ENCODE assay signal across 9 cellular contexts in the genomic region with DNA sequence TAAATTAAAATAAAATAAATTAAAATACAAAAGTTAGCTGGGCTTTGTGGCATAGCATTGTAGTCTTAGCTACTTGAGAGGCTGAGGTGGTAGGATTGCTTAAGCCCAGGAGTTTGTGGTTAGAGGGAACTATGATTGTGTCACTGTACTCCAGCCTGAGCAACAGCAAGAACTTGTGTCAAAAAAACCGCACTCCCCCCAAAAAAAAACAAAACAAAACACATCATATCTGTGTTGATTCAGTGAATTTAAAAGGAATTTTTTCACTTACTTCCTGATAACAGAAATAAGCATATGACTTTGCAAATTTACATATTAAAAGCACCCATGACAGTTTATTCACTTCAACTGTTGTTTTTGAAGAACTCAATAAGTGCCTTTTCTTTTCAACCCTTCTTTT.
A peak's percentile ranks its signal among the peaks of the same experiment; 100 is the strongest.
DNase-seq lines count a peak whose midpoint lies in the region; ATAC-seq and TF ChIP-seq lines count a peak whose summit lies in the region.
"Had no signal": no experiment of that assay in that cellular context is flagged by ENCODE, and none has a peak within 500 bp of the region (broad histone marks: within the 10 kb centered on the region; RNA-seq: fewer than 3 reads in every experiment).

No MANE protein-coding gene starts in this region.

- no peak overlapping the region for H3K4me3 Mint-ChIP-seq in activated CD4-positive, alpha-beta memory T cell treated with anti-CD3 and anti-CD28 coated beads for 36 hours
- H3K4me3 Mint-ChIP-seq in immature natural killer cell (peak overlapping the region in 1 of 5 donors; percentile 19), osteocyte (ENCODE audit: unreplicated experiment) (no peak overlapping the region)

- no peaks in the 10 kb centered on the region for H3K27me3 Mint-ChIP-seq in activated CD4-positive, alpha-beta memory T cell treated with anti-CD3 and anti-CD28 coated beads for 36 hours
- H3K27me3 Mint-ChIP-seq in immature natural killer cell (ENCODE audit: low read depth in 3 of 3) (peaks cover 0 to 2% (median 0%) of the 10 kb centered on the region in 3 donors), osteocyte (ENCODE audit: unreplicated experiment) (no peaks in the 10 kb centered on the region)

- POLR2A ChIA-PET in activated CD4-positive, alpha-beta memory T cell treated with anti-CD3 and anti-CD28 coated beads for 36 hours (lab: Charles Lee): interaction anchor here (0.6 to 3.1 kb wide), 9 partner anchors 9 to 624 kb away, joined by 3 to 26 read pairs (median 8); partner anchors contain the start of genes MDH1 and WDPCP

- no peak for ATAC-seq in GM19467 (IDR thresholded peaks at IDR 0.05; ENCODE audit: unreplicated experiment)

- no peaks in the 10 kb centered on the region for H3K36me3 Mint-ChIP-seq in activated CD4-positive, alpha-beta memory T cell treated with anti-CD3 and anti-CD28 coated beads for 36 hours
- H3K36me3 Mint-ChIP-seq in immature natural killer cell (no peaks in the 10 kb centered on the region), osteocyte (ENCODE audit: unreplicated experiment) (no peaks in the 10 kb centered on the region)

- no peak overlapping the region for H2AFZ ChIP-seq in ACC112 (ENCODE audit: low read length, unreplicated experiment)

- H3K27ac ChIP-seq in ACC112 (ENCODE audit: low read depth, low read length): peak overlapping the region; percentile 57

- CTCF ChIA-PET in activated CD4-positive, alpha-beta memory T cell treated with anti-CD3 and anti-CD28 coated beads for 36 hours (lab: Charles Lee): interaction anchor here (0.7 to 1.9 kb wide), 4 partner anchors 16 to 163 kb away, joined by 3 to 20 read pairs (median 6); no protein-coding TSS in a partner anchor

- H3K79me2 ChIP-seq in ACC112 (ENCODE audit: control insufficient read depth, insufficient read depth, low read length, unreplicated experiment): no peaks in the 10 kb centered on the region

- intact Hi-C loops in activated CD4-positive, alpha-beta memory T cell treated with anti-CD3 and anti-CD28 coated beads for 36 hours (cut with micrococcal nuclease): loop anchor here (2.0 to 5.0 kb wide), 2 partner anchors 372 to 775 kb away; partner anchors contain the start of genes SLC1A4 and UGP2

- H3K9me3 Mint-ChIP-seq in activated CD4-positive, alpha-beta memory T cell treated with anti-CD3 and anti-CD28 coated beads for 36 hours: no peaks in the 10 kb centered on the region
- no peaks in the 10 kb centered on the region for H3K9me3 Mint-ChIP-seq in immature natural killer cell
- no peaks in the 10 kb centered on the region for H3K9me3 Mint-ChIP-seq in osteocyte (ENCODE audit: unreplicated experiment)

- peak overlapping the region; percentile 97 for H3K27ac Mint-ChIP-seq in activated CD4-positive, alpha-beta memory T cell treated with anti-CD3 and anti-CD28 coated beads for 36 hours
- peak overlapping the region in 2 of 6 donors; percentile 8 to 11 for H3K27ac Mint-ChIP-seq in immature natural killer cell
- no peak overlapping the region for H3K27ac Mint-ChIP-seq in osteocyte (ENCODE audit: unreplicated experiment)

- H3K36me3 ChIP-seq in ACC112 (ENCODE audit: insufficient read depth, low read length): no peaks in the 10 kb centered on the region

- H3K4me1 Mint-ChIP-seq in activated CD4-positive, alpha-beta memory T cell treated with anti-CD3 and anti-CD28 coated beads for 36 hours (ENCODE audit: low read depth): peaks cover 71% of the 10 kb centered on the region
- H3K4me1 Mint-ChIP-seq in immature natural killer cell (peaks cover 20 to 35% of the 10 kb centered on the region in 2 donors), osteocyte (ENCODE audit: unreplicated experiment) (peaks cover 12% of the 10 kb centered on the region)

- H3K4me3 ChIP-seq in ACC112 (ENCODE audit: low read depth, low read length): no peak overlapping the region

- TF ChIP-seq CTCF in osteocyte (IDR thresholded peaks at IDR 0.05): no peak

- no peaks in the 10 kb centered on the region for H3K27me3 ChIP-seq in ACC112 (ENCODE audit: insufficient read depth, low read length)

- DNase-seq in HS-27A (ENCODE audit: low read depth): peak; percentile 38
- no peak for DNase-seq in activated CD4-positive, alpha-beta memory T cell treated with anti-CD3 and anti-CD28 coated beads for 36 hours
- peak; percentile 9 to 41 (median 15) for DNase-seq in immature natural killer cell
- no peak for DNase-seq in osteocyte (ENCODE audit: extremely low spot score, unreplicated experiment)
- DNase-seq in DMS 273 treated with DMSO at 0.1 percent for 48 hours (lab: John Stamatoyannopoulos, UW): no peak
- DNase-seq in NCI-H526 (lab: John Stamatoyannopoulos, UW): no peak
- DNase-seq: NCI-H510A had no signal

- peaks cover 17% of the 10 kb centered on the region for H3K4me1 ChIP-seq in ACC112 (ENCODE audit: control insufficient read depth, insufficient read depth, low read length, unreplicated experiment)

Comparison
In these comparisons a context has a peak if more than half of its experiments do, and no peak if none do; other contexts are left out.
1. DNase-seq: peak in HS-27A (single experiment) and immature natural killer cell (3 of 3); none in activated CD4-positive, alpha-beta memory T cell treated with anti-CD3 and anti-CD28 coated beads for 36 hours (single experiment), osteocyte (single experiment), DMS 273 treated with DMSO at 0.1 percent for 48 hours (single experiment) and NCI-H526 (0 of 2).